In the genomic region with DNA sequence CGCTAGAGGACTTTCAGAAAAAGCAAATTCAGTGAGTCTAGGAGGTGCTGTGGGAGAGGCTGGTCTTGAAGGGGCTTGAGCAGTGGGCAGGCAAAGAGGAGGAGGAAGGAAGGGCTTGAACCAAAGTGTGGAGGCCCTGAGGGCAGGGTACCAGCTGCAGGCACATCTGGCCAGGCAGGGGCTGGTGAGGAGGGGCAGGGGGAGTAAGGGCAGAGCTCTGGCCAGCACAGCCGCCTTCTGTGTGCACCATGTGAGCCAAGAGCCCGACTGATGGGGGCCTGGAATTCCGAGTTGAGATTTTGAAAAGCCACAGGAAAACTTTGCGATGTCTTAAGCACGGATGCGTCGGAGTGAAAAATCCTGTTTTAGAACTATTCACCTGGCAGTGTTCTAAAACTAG, we compare ENCODE assay signal across 29 cellular contexts.
DNase-seq lines count a peak whose midpoint lies in the region; ATAC-seq and TF ChIP-seq lines count a peak whose summit lies in the region.
"Had no signal": no experiment of that assay in that cellular context is flagged by ENCODE, and none has a peak within 500 bp of the region (broad histone marks: within the 10 kb centered on the region; RNA-seq: fewer than 3 reads in every experiment).

No MANE protein-coding gene starts in this region.

- TF ChIP-seq CTCF in left ventricle myocardium inferior (IDR thresholded peaks at IDR 0.05; ENCODE audit: borderline replicate concordance) (no peak), esophagus muscularis mucosa (IDR thresholded peaks at IDR 0.05) (no peak), neural crest cell (conservative IDR thresholded peaks at IDR 0.05) (no peak), BE2C (IDR thresholded peaks at IDR 0.05; ENCODE audit: low read depth, low read length) (no peak)

- DNase-seq in left ventricle myocardium inferior (no peak), Right ventricle myocardium inferior (ENCODE audit: missing footprints) (no peak), esophagus muscularis mucosa (ENCODE audit: extremely low spot score) (no peak), neural crest cell (ENCODE audit: low read depth, low spot score) (no peak), BE2C (no peak), iPS-NIHi7 (ENCODE audit: extremely low spot score) (no peak)
- DNase-seq in central memory CD4-positive, alpha-beta T cell = no peak
- DNase-seq: activated CD4-positive, alpha-beta T cell treated with anti-CD3 and anti-CD28 coated beads for 36 hours; activated CD8-positive, alpha-beta memory T cell treated with anti-CD3 and anti-CD28 coated beads for 24 hours; activated naive CD4-positive, alpha-beta T cell treated with Interleukin-2 at 50 U/mL for 16 hours; activated T-cell treated with anti-CD3 and anti-CD28 coated beads, Interleukin-2, amount 50 U/mL, for 24 hours; amniotic stem cell; DMS79; immature natural killer cell; NCI-H1436 treated with DMSO at 0.1 percent for 48 hours; NCI-H2107; NCI-H446 treated with DMSO at 0.1 percent for 48 hours; NK-92 treated with Interleukin-12 subunit alpha and Interleukin-12 subunit beta, amount 100 ng/mL, for 24 hours; small intestine; stimulated activated CD4-positive, alpha-beta T cell treated with anti-CD3 and anti-CD28 coated beads, Interleukin-2, amount 100 ng/mL, for 24 hours; T-helper 17 cell had no signal

- H3K4me1 ChIP-seq in left ventricle myocardium inferior (peaks cover 43% of the 10 kb centered on the region), esophagus muscularis mucosa (peaks cover 16 to 36% (median 34%) of the 10 kb centered on the region in 4 donors), BE2C (no peaks in the 10 kb centered on the region)
- H3K4me1 ChIP-seq: A549 had no signal

- H3K4me3 ChIP-seq in left ventricle myocardium inferior (no peak overlapping the region), esophagus muscularis mucosa (no peak overlapping the region), BE2C (ENCODE audit: low read depth, low read length) (no peak overlapping the region)
- H3K4me3 ChIP-seq: A549, GM23248, hepatocyte had no signal

- peak overlapping the region; percentile 81 for H3K27ac Mint-ChIP-seq in neural crest cell (ENCODE audit: unreplicated experiment)
- H3K27ac Mint-ChIP-seq: activated CD4-positive, alpha-beta T cell treated with anti-CD3 and anti-CD28 coated beads for 36 hours; activated T-cell treated with anti-CD3 and anti-CD28 coated beads, Interleukin-2, amount 50 U/mL, for 24 hours; dendritic cell treated with granulocyte-macrophage colony-stimulating factor and Interleukin-4, amounts not matched to agents 40 ng/mL and 50 ng/mL, for 4 days; immature natural killer cell; T-helper 17 cell had no signal

- peaks cover 16% of the 10 kb centered on the region for H3K4me1 Mint-ChIP-seq in neural crest cell

- H3K9me3 Mint-ChIP-seq in neural crest cell = no peaks in the 10 kb centered on the region
- H3K9me3 Mint-ChIP-seq: activated T-cell treated with anti-CD3 and anti-CD28 coated beads, Interleukin-2, amount 50 U/mL, for 24 hours; dendritic cell treated with granulocyte-macrophage colony-stimulating factor and Interleukin-4, amounts not matched to agents 40 ng/mL and 50 ng/mL, for 4 days; immature natural killer cell had no signal

- TF ChIP-seq EP300 in esophagus muscularis mucosa (IDR thresholded peaks at IDR 0.05) = no peak

- 63% methylated on average over 8 of the region's 8 CpGs for WGBS in esophagus muscularis mucosa

- peaks cover 14% of the 10 kb centered on the region for H3K36me3 Mint-ChIP-seq in neural crest cell (ENCODE audit: low read depth)

- H3K27me3 Mint-ChIP-seq in neural crest cell (ENCODE audit: low read depth) = no peaks in the 10 kb centered on the region
- H3K27me3 Mint-ChIP-seq: activated CD4-positive, alpha-beta T cell treated with anti-CD3 and anti-CD28 coated beads for 36 hours; activated T-cell treated with anti-CD3 and anti-CD28 coated beads, Interleukin-2, amount 50 U/mL, for 24 hours; T-helper 17 cell had no signal

- intact Hi-C loops in left ventricle myocardium inferior (cut with micrococcal nuclease) (loop anchor here (2.0 kb wide), 1 partner anchor 118 kb away; no protein-coding TSS in a partner anchor), Right ventricle myocardium inferior (cut with DNase I) (loop anchor here (5.0 kb wide), 1 partner anchor 49 kb away; no protein-coding TSS in a partner anchor), esophagus muscularis mucosa (cut with DNase I) (loop anchor here (10.0 kb wide), 1 partner anchor 294 kb away; no protein-coding TSS in a partner anchor)

- no peak overlapping the region for H3K4me3 Mint-ChIP-seq in neural crest cell
- H3K4me3 Mint-ChIP-seq: activated CD4-positive, alpha-beta T cell treated with anti-CD3 and anti-CD28 coated beads for 36 hours; activated T-cell treated with anti-CD3 and anti-CD28 coated beads, Interleukin-2, amount 50 U/mL, for 24 hours; dendritic cell treated with granulocyte-macrophage colony-stimulating factor and Interleukin-4, amounts not matched to agents 40 ng/mL and 50 ng/mL, for 4 days; immature natural killer cell; T-helper 17 cell had no signal

- peaks cover 83% of the 10 kb centered on the region for H3K36me3 ChIP-seq in left ventricle myocardium inferior
- H3K36me3 ChIP-seq in esophagus muscularis mucosa = peaks cover 24 to 97% (median 53%) of the 10 kb centered on the region in 4 donors
- H3K36me3 ChIP-seq in BE2C = no peaks in the 10 kb centered on the region
- H3K36me3 ChIP-seq: neutrophil had no signal

- no peaks in the 10 kb centered on the region for H3K27me3 ChIP-seq in left ventricle myocardium inferior (ENCODE audit: low read depth)
- no peaks in the 10 kb centered on the region for H3K27me3 ChIP-seq in esophagus muscularis mucosa
- H3K27me3 ChIP-seq in BE2C = peaks cover 37% of the 10 kb centered on the region
- H3K27me3 ChIP-seq: hepatocyte had no signal

- TF ChIP-seq POLR2A in esophagus muscularis mucosa (IDR thresholded peaks at IDR 0.05; ENCODE audit: low read depth) = no peak

- H3K27ac ChIP-seq in left ventricle myocardium inferior (replicated peaks) (peak overlapping the region; percentile 79), esophagus muscularis mucosa (replicated peaks in 1 of 4) (peak overlapping the region; percentile 43 to 83 (median 61))
- H3K27ac ChIP-seq: A549, hepatocyte, KMS-11, neutrophil had no signal

- ATAC-seq in Right ventricle myocardium inferior = no peak
- no peak for ATAC-seq in GM21367 (IDR thresholded peaks at IDR 0.05; ENCODE audit: unreplicated experiment)
- ATAC-seq: A549, Panc1, T-helper 17 cell had no signal

- no peaks in the 10 kb centered on the region for H3K9me3 ChIP-seq in left ventricle myocardium inferior (replicated peaks)
- no peaks in the 10 kb centered on the region for H3K9me3 ChIP-seq in esophagus muscularis mucosa
- H3K9me3 ChIP-seq in BE2C = no peaks in the 10 kb centered on the region
- H3K9me3 ChIP-seq: A549, neutrophil had no signal
